19 cellular contexts compared by ENCODE assay signal in genomic region chr5:158968160-158968559, GRCh38.
"Had no signal": no experiment of that assay in that cellular context is flagged by ENCODE, and none has a peak within 500 bp of the region (broad histone marks: within the 10 kb centered on the region; RNA-seq: fewer than 3 reads in every experiment).

No MANE protein-coding gene starts in this region.

- H3K4me3 Mint-ChIP-seq: activated naive CD4-positive, alpha-beta T cell treated with anti-CD3 and anti-CD28 coated beads, Interleukin-2, amount 10 ng/mL, durations not matched to agents 7 days and 5 days; brain; dendritic cell treated with granulocyte-macrophage colony-stimulating factor and Interleukin-4, amounts not matched to agents 40 ng/mL and 50 ng/mL, for 4 days; effector memory CD8-positive, alpha-beta T cell; nephron; stimulated activated naive CD8-positive, alpha-beta T cell treated with anti-CD3 and anti-CD28 coated beads, Interleukin-15, Interleukin-2, amounts not matched to agents 100 ng/mL and 50 ng/mL, for 24 hours; T-cell had no signal

- H3K36me3 ChIP-seq: sigmoid colon, upper lobe of right lung, WERI-Rb-1 had no signal

- H3K4me1 ChIP-seq: sigmoid colon, testis, upper lobe of right lung had no signal

- H3K27me3 Mint-ChIP-seq: dendritic cell treated with granulocyte-macrophage colony-stimulating factor and Interleukin-4, amounts not matched to agents 40 ng/mL and 50 ng/mL, for 4 days had no signal

- H3K4me1 Mint-ChIP-seq: activated naive CD4-positive, alpha-beta T cell treated with anti-CD3 and anti-CD28 coated beads, Interleukin-2, amount 10 ng/mL, durations not matched to agents 7 days and 5 days; T-cell had no signal

- DNase-seq: activated CD4-positive, alpha-beta T cell treated with anti-CD3 and anti-CD28 coated beads for 4 hours; activated CD8-positive, alpha-beta memory T cell treated with anti-CD3 and anti-CD28 coated beads for 24 hours; activated naive CD4-positive, alpha-beta T cell treated with anti-CD3 and anti-CD28 coated beads, Interleukin-2, amount 10 ng/mL, durations not matched to agents 7 days and 5 days; activated T-cell treated with anti-CD3 and anti-CD28 coated beads for 4 hours; amniotic stem cell; effector memory CD8-positive, alpha-beta T cell; erythroblast; left cardiac atrium; sigmoid colon; stimulated activated CD4-positive, alpha-beta T cell treated with anti-CD3 and anti-CD28 coated beads, Interleukin-2, amount 100 ng/mL, for 48 hours; T-cell; testis; upper lobe of right lung; WERI-Rb-1 had no signal

- H3K27me3 ChIP-seq: sigmoid colon, testis, upper lobe of right lung had no signal

- H3K36me3 Mint-ChIP-seq: activated naive CD4-positive, alpha-beta T cell treated with anti-CD3 and anti-CD28 coated beads, Interleukin-2, amount 10 ng/mL, durations not matched to agents 7 days and 5 days; brain; T-cell had no signal

- H3K9me3 ChIP-seq: sigmoid colon, testis, upper lobe of right lung had no signal

- H3K4me3 ChIP-seq: sigmoid colon, testis, upper lobe of right lung had no signal

- H3K9me3 Mint-ChIP-seq: activated naive CD4-positive, alpha-beta T cell treated with anti-CD3 and anti-CD28 coated beads, Interleukin-2, amount 10 ng/mL, durations not matched to agents 7 days and 5 days; activated T-helper 2 cell treated with anti-CD3 and anti-CD28 coated beads, Interferon-gamma antibody, Interleukin-2, Interleukin-4, amounts not matched to agents 10 μg/mL and 5 μg/mL and 100 μg/mL, durations not matched to agents 14 hours and 24 hours and 36 hours; dendritic cell treated with granulocyte-macrophage colony-stimulating factor and Interleukin-4, amounts not matched to agents 40 ng/mL and 50 ng/mL, for 4 days; effector memory CD8-positive, alpha-beta T cell; nephron; stimulated activated naive CD8-positive, alpha-beta T cell treated with anti-CD3 and anti-CD28 coated beads, Interleukin-15, Interleukin-2, amounts not matched to agents 100 ng/mL and 50 ng/mL, for 24 hours; T-cell had no signal

- H3K27ac Mint-ChIP-seq: activated naive CD4-positive, alpha-beta T cell treated with anti-CD3 and anti-CD28 coated beads, Interleukin-2, amount 10 ng/mL, durations not matched to agents 7 days and 5 days; activated T-helper 2 cell treated with anti-CD3 and anti-CD28 coated beads, Interferon-gamma antibody, Interleukin-2, Interleukin-4, amounts not matched to agents 10 μg/mL and 5 μg/mL and 100 μg/mL, durations not matched to agents 14 hours and 24 hours and 36 hours; brain; dendritic cell treated with granulocyte-macrophage colony-stimulating factor and Interleukin-4, amounts not matched to agents 40 ng/mL and 50 ng/mL, for 4 days; effector memory CD8-positive, alpha-beta T cell; stimulated activated naive CD8-positive, alpha-beta T cell treated with anti-CD3 and anti-CD28 coated beads, Interleukin-15, Interleukin-2, amounts not matched to agents 100 ng/mL and 50 ng/mL, for 24 hours; T-cell had no signal

- H3K27ac ChIP-seq: sigmoid colon, testis, upper lobe of right lung, WERI-Rb-1 had no signal

- ATAC-seq: effector memory CD8-positive, alpha-beta T cell; T-cell; upper lobe of right lung had no signal
